10 cellular contexts compared by ENCODE assay signal in the genomic region with DNA sequence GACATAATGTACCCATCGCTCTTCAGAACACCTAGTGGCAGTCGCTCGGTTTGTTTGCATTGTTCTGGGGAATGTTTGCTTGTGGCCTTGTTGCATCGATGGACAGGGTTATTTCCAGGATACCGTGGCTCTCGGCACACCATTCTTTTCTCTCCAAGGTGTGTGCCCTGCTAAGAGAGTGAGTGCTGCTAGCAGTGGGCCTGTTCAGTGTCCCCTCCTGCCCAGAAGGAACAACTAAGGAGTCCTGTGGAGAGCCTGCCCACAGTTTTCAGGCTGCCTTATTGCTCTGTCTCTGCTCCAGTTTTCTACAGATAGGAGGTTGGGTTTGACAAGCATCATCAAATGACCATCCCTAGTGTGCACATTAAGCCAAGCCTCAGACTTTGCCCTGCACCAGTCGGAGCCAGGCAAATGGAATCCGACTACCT. TPM values are rescaled to one million over a fixed set of nuclear protein-coding genes. Genes with fewer than 3 reads are reported as not detected.
DNase-seq lines count a peak whose midpoint lies in the region; ATAC-seq and TF ChIP-seq lines count a peak whose summit lies in the region.
"Had no signal": no experiment of that assay in that cellular context is flagged by ENCODE, and none has a peak within 500 bp of the region (broad histone marks: within the 10 kb centered on the region; RNA-seq: fewer than 3 reads in every experiment).

No MANE protein-coding gene starts in this region.

- H3K79me2 ChIP-seq in GM23248 (ENCODE audit: insufficient read depth), result peaks cover 59% of the 10 kb centered on the region

- H3K27me3 ChIP-seq in GM23248 (replicated peaks; ENCODE audit: insufficient read depth) (no peaks in the 10 kb centered on the region), skeletal muscle satellite cell (ENCODE audit: control insufficient read depth, insufficient read depth, low read length) (peaks cover 10% of the 10 kb centered on the region)

- TF ChIP-seq CTCF in glutamatergic neuron (IDR thresholded peaks at IDR 0.05; ENCODE audit: partially characterized antibody, unreplicated experiment), result no peak

- H3K9ac ChIP-seq in GM23248 (peak overlapping the region; percentile 99), skeletal muscle satellite cell (ENCODE audit: low read depth, low read length) (peak overlapping the region; percentile 94)

- DNase-seq in GM23248 (peak; percentile 36), T-cell (no peak), glutamatergic neuron (no peak), SKM-1 treated with dmso at 0.1 percent for 144 hours (lab: John Stamatoyannopoulos, UW; ENCODE audit: unreplicated experiment) (no peak)
- DNase-seq: activated CD4-positive, alpha-beta T cell treated with anti-CD3 and anti-CD28 coated beads for 1 hour had no signal

- H3K9me3 ChIP-seq in GM23248 (ENCODE audit: low read depth), result no peaks in the 10 kb centered on the region
- no peaks in the 10 kb centered on the region for H3K9me3 ChIP-seq in skeletal muscle satellite cell (replicated peaks; ENCODE audit: low read length)
- H3K9me3 ChIP-seq: neutrophil had no signal

- POLR2A ChIA-PET in T-cell (lab: Charles Lee), result interaction anchor here (0.6 to 0.7 kb wide), 7 partner anchors 11 to 934 kb away, joined by 3 to 7 read pairs (median 4); no protein-coding TSS in a partner anchor

- H3K27me3 Mint-ChIP-seq in T-cell (no peaks in the 10 kb centered on the region), glutamatergic neuron (ENCODE audit: unreplicated experiment) (peaks cover 7% of the 10 kb centered on the region)

- H3K36me3 Mint-ChIP-seq in T-cell, result peaks cover 12% of the 10 kb centered on the region
- no peaks in the 10 kb centered on the region for H3K36me3 Mint-ChIP-seq in glutamatergic neuron (ENCODE audit: unreplicated experiment)

- peak overlapping the region; percentile 88 for H3K4me2 ChIP-seq in GM23248 (ENCODE audit: unreplicated experiment)
- H3K4me2 ChIP-seq in skeletal muscle satellite cell (ENCODE audit: low read length), result peak overlapping the region; percentile 91

- H3K4me3 Mint-ChIP-seq in T-cell (peak overlapping the region; percentile 85 to 90 (median 87)), glutamatergic neuron (ENCODE audit: unreplicated experiment) (peak overlapping the region; percentile 76)

- no peak overlapping the region for H2AFZ ChIP-seq in GM23248

- H3K36me3 ChIP-seq in GM23248 (ENCODE audit: low read depth) (no peaks in the 10 kb centered on the region), skeletal muscle satellite cell (ENCODE audit: insufficient read depth, low read length) (no peaks in the 10 kb centered on the region)
- H3K36me3 ChIP-seq: neutrophil had no signal

- H3K9me2 ChIP-seq in GM23248 (ENCODE audit: insufficient read depth), result no peaks in the 10 kb centered on the region

- WGBS in GM23248 (ENCODE audit: low coverage in 1 of 2, low lambda C conversion rate in 2 of 2, missing lambda C conversion rate in 2 of 2), 2 experiments, result 16 to 18% methylated on average over 8 of the region's 8 CpGs

- CTCF ChIA-PET in T-cell (lab: Charles Lee), result interaction anchor here in 1 of 2 donors (0.6 to 0.9 kb wide), 2 partner anchors 157 to 1367 kb away, joined by 5 read pairs; no protein-coding TSS in a partner anchor

- H3K4me3 ChIP-seq in GM23248 (peak overlapping the region; percentile 91), skeletal muscle satellite cell (ENCODE audit: low read length) (peak overlapping the region; percentile 93)

- no peak for ATAC-seq in T-cell (replicated peaks in 1 of 4)
- ATAC-seq in HG02798 (IDR thresholded peaks at IDR 0.05; ENCODE audit: poor library complexity, unreplicated experiment), result no peak
- ATAC-seq in HG02852 (IDR thresholded peaks at IDR 0.05; ENCODE audit: unreplicated experiment), result no peak
- ATAC-seq in GM18502 (IDR thresholded peaks at IDR 0.05; ENCODE audit: poor library complexity, unreplicated experiment), result no peak

- H3K27ac Mint-ChIP-seq in T-cell (peak overlapping the region in 1 of 2 donors; percentile 22), glutamatergic neuron (ENCODE audit: unreplicated experiment) (no peak overlapping the region)

- peaks cover 23% of the 10 kb centered on the region for H3K4me1 ChIP-seq in GM23248 (ENCODE audit: insufficient read depth)
- H3K4me1 ChIP-seq in skeletal muscle satellite cell (ENCODE audit: control insufficient read depth, insufficient read depth, low read length), result peaks cover 17% of the 10 kb centered on the region

- peaks cover 16% of the 10 kb centered on the region for H3F3A ChIP-seq in GM23248 (ENCODE audit: insufficient read depth)

- in situ Hi-C loops in GM23248 (cut with MboI), result loop anchor here (10.0 kb wide), 1 partner anchor 56 kb away; a partner anchor contains a TSS

- no peaks in the 10 kb centered on the region for H4K20me1 ChIP-seq in GM23248 (ENCODE audit: insufficient read depth)

- H3K27ac ChIP-seq in GM23248, result peak overlapping the region; percentile 96

- peaks cover 56 to 63% (median 61%) of the 10 kb centered on the region in 3 donors for H3K4me1 Mint-ChIP-seq in T-cell
- H3K4me1 Mint-ChIP-seq in glutamatergic neuron (ENCODE audit: low read depth, unreplicated experiment), result peaks cover 14% of the 10 kb centered on the region

- H3K9me3 Mint-ChIP-seq in T-cell (no peaks in the 10 kb centered on the region), glutamatergic neuron (ENCODE audit: unreplicated experiment) (peaks cover 5% of the 10 kb centered on the region)

RNA-seq across cellular contexts. Expression of a gene that starts 1.4 kb away (rescaled TPM):
- 10.3 and 10.7 TPM in 2 replicates for total RNA-seq in GM23248 (2014; rRNA removed; shearing (Covaris generic))
- 7.6 and 8.3 TPM in 2 replicates for polyA plus RNA-seq in GM23248 (2016; fragmentation: Nextera tagmentation; extraction: Ambion mirVana)
- total RNA-seq in T-cell, result 100 to 1,000 TPM in 2 of 5 donors, 10 to 100 TPM in 3; 54.0 to 198 (median 63.5) TPM
- total RNA-seq in glutamatergic neuron (ENCODE audit: unreplicated experiment), result 44.0 TPM
- total RNA-seq in skeletal muscle satellite cell (2012; rRNA removed), result 6.1 and 7.4 TPM in 2 replicates

RNA-seq across cellular contexts. Expression of a gene that starts 36.8 kb away (rescaled TPM):
- total RNA-seq in GM23248 (2014; rRNA removed; shearing (Covaris generic)), result 8.1 and 9.5 TPM in 2 replicates
- 1.8 and 2.1 TPM in 2 replicates for polyA plus RNA-seq in GM23248 (2016; fragmentation: Nextera tagmentation; extraction: Ambion mirVana)
- total RNA-seq in T-cell (1 to 10 TPM in 4 of 5 donors, under 1 TPM in 1; 0.90 to 9.9 (median 1.8) TPM), glutamatergic neuron (ENCODE audit: unreplicated experiment) (299 TPM)
- total RNA-seq in skeletal muscle satellite cell (2012; rRNA removed), result 2.5 and 5.0 TPM in 2 replicates

RNA-seq across cellular contexts. Expression of a gene that starts 43.7 kb away (rescaled TPM):
- total RNA-seq in GM23248 (2014; rRNA removed; shearing (Covaris generic)), result 12.5 and 15.9 TPM in 2 replicates
- polyA plus RNA-seq in GM23248 (2016; fragmentation: Nextera tagmentation; extraction: Ambion mirVana), result 17.8 and 18.3 TPM in 2 replicates
- total RNA-seq in T-cell (10 to 100 TPM in 4 of 5 donors, 1 to 10 TPM in 1; 8.3 to 27.0 (median 23.9) TPM), glutamatergic neuron (ENCODE audit: unreplicated experiment) (20.9 TPM)
- 8.6 and 17.0 TPM in 2 replicates for total RNA-seq in skeletal muscle satellite cell (2012; rRNA removed)

RNA-seq across cellular contexts. Expression of a gene that starts 58.4 kb away (rescaled TPM):
- total RNA-seq in GM23248 (2014; rRNA removed; shearing (Covaris generic)), result not detected in 2 replicates
- polyA plus RNA-seq in GM23248 (2016; fragmentation: Nextera tagmentation; extraction: Ambion mirVana), result not detected in 2 replicates
- total RNA-seq in T-cell, result 1 to 10 TPM; 2.5 to 6.8 (median 4.6) TPM
- 0.78 TPM for total RNA-seq in glutamatergic neuron (ENCODE audit: unreplicated experiment)
- 0.66 and 2.8 TPM in 2 replicates for total RNA-seq in skeletal muscle satellite cell (2012; rRNA removed)

Comparison
In these comparisons a context has a peak if more than half of its experiments do, and no peak if none do; other contexts are left out.
1. RNA of a gene that starts 36.8 kb away (total RNA-seq): 299 TPM in glutamatergic neuron (single experiment); 8.1 to 9.5 TPM in GM23248 and 0.90 to 9.9 TPM in T-cell; every median in the first group is over 10 times any median in the second.